Comparison of ENCODE assay signal across 8 cellular contexts in the genomic region with DNA sequence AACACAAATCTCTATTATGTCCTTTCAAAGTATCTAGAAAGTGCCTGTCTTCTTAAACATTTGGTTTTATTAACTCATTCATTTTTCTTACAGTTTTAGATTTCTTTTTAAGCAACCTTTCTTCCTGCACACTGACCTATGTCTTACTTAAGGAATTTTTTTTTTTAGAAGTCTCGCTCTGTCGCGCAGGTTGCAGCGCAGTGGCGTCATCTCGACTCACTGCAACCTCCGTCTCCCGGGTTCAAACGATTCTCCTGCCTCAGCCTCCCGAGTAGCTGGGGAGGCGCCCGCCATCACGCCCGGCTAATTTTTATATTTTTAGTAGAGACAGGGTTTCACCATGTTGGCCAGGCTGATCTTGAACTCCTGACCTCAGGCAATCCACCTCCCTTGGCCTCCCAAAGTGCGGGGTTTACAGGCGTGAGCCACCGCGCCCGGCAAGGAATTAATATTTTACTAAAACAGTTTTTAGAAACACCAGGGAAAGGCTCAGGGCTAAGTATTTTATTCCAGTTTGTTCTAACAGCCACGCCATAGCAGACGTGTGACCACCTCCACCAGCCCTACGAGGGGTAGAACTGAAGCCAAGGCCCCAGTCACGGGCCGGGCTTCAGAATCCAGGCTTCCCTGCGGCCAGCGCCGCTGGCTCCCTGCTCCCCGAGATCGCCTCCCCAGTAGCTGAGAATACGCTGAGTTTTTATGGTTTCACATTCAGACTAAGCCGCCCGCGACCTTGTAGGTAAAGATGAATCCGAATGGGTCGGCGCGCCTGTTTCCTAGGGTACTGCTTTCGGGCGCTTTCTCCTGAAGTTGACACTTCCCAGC. TPM values are rescaled to one million over a fixed set of nuclear protein-coding genes. Genes with fewer than 3 reads are reported as not detected.
A peak's percentile ranks its signal among the peaks of the same experiment; 100 is the strongest.
DNase-seq lines count a peak whose midpoint lies in the region; ATAC-seq lines count a peak whose summit lies in the region.

No MANE protein-coding gene starts in this region.

- intact Hi-C loops in activated T-helper 1 cell treated with anti-CD3 and anti-CD28 coated beads, Interleukin-12 subunit alpha, Interleukin-12 subunit beta, Interleukin-2, Interleukin-4 antibody, amounts not matched to agents 30 ng/mL and 10 ng/mL and 1 ng/mL, durations not matched to agents 14 hours and 24 hours and 36 hours (cut with micrococcal nuclease): loop anchor here (1.0 to 5.0 kb wide), 5 partner anchors 18 to 1119 kb away; a partner anchor contains a TSS
- intact Hi-C loops in posterior vena cava (cut with DNase I): no loop called here

- H3K9me3 Mint-ChIP-seq in activated T-helper 1 cell treated with anti-CD3 and anti-CD28 coated beads, Interleukin-12 subunit alpha, Interleukin-12 subunit beta, Interleukin-2, Interleukin-4 antibody, amounts not matched to agents 30 ng/mL and 10 ng/mL and 1 ng/mL, durations not matched to agents 14 hours and 24 hours and 36 hours: no peaks in the 10 kb centered on the region

- peaks cover 29% of the 10 kb centered on the region for H3K4me1 Mint-ChIP-seq in activated T-helper 1 cell treated with anti-CD3 and anti-CD28 coated beads, Interleukin-12 subunit alpha, Interleukin-12 subunit beta, Interleukin-2, Interleukin-4 antibody, amounts not matched to agents 30 ng/mL and 10 ng/mL and 1 ng/mL, durations not matched to agents 14 hours and 24 hours and 36 hours (ENCODE audit: low read depth)

- peak; percentile 28 for ATAC-seq in HG02852 (IDR thresholded peaks at IDR 0.05; ENCODE audit: unreplicated experiment)

- H3K4me3 Mint-ChIP-seq in activated T-helper 1 cell treated with anti-CD3 and anti-CD28 coated beads, Interleukin-12 subunit alpha, Interleukin-12 subunit beta, Interleukin-2, Interleukin-4 antibody, amounts not matched to agents 30 ng/mL and 10 ng/mL and 1 ng/mL, durations not matched to agents 14 hours and 24 hours and 36 hours: peak overlapping the region; percentile 88

- DNase-seq in NCI-H1436 (lab: John Stamatoyannopoulos, UW) (peak; percentile 6), NCI-H1436 treated with DMSO at 0.1 percent for 48 hours (lab: John Stamatoyannopoulos, UW) (no peak), NCI-H774 (lab: John Stamatoyannopoulos, UW) (peak; percentile 18), glomerular visceral epithelial cell (ENCODE audit: extremely low spot score) (peak; percentile 59), posterior vena cava (ENCODE audit: low spot score) (peak; percentile 79), NCI-H524 (lab: John Stamatoyannopoulos, UW) (no peak)
- DNase-seq in activated T-helper 1 cell treated with anti-CD3 and anti-CD28 coated beads, Interleukin-12 subunit alpha, Interleukin-12 subunit beta, Interleukin-2, Interleukin-4 antibody, amounts not matched to agents 30 ng/mL and 10 ng/mL and 1 ng/mL, durations not matched to agents 14 hours and 24 hours and 36 hours (ENCODE audit: low spot score): peak; percentile 19

- H3K36me3 Mint-ChIP-seq in activated T-helper 1 cell treated with anti-CD3 and anti-CD28 coated beads, Interleukin-12 subunit alpha, Interleukin-12 subunit beta, Interleukin-2, Interleukin-4 antibody, amounts not matched to agents 30 ng/mL and 10 ng/mL and 1 ng/mL, durations not matched to agents 14 hours and 24 hours and 36 hours (ENCODE audit: low read depth): peaks cover 18% of the 10 kb centered on the region

- peak overlapping the region; percentile 97 for H3K27ac Mint-ChIP-seq in activated T-helper 1 cell treated with anti-CD3 and anti-CD28 coated beads, Interleukin-12 subunit alpha, Interleukin-12 subunit beta, Interleukin-2, Interleukin-4 antibody, amounts not matched to agents 30 ng/mL and 10 ng/mL and 1 ng/mL, durations not matched to agents 14 hours and 24 hours and 36 hours

- no peaks in the 10 kb centered on the region for H3K27me3 Mint-ChIP-seq in activated T-helper 1 cell treated with anti-CD3 and anti-CD28 coated beads, Interleukin-12 subunit alpha, Interleukin-12 subunit beta, Interleukin-2, Interleukin-4 antibody, amounts not matched to agents 30 ng/mL and 10 ng/mL and 1 ng/mL, durations not matched to agents 14 hours and 24 hours and 36 hours (ENCODE audit: insufficient read depth)

RNA-seq across cellular contexts. Expression of a gene that starts 0.9 kb away (rescaled TPM):
- total RNA-seq in activated T-helper 1 cell treated with anti-CD3 and anti-CD28 coated beads, Interleukin-12 subunit alpha, Interleukin-12 subunit beta, Interleukin-2, Interleukin-4 antibody, amounts not matched to agents 30 ng/mL and 10 ng/mL and 1 ng/mL, durations not matched to agents 14 hours and 24 hours and 36 hours: 179 and 194 TPM in 2 replicates
- 10 to 100 TPM; 74.9 to 77.5 TPM for total RNA-seq in posterior vena cava

RNA-seq across cellular contexts. Expression of a gene that starts 17.6 kb away (rescaled TPM):
- total RNA-seq in activated T-helper 1 cell treated with anti-CD3 and anti-CD28 coated beads, Interleukin-12 subunit alpha, Interleukin-12 subunit beta, Interleukin-2, Interleukin-4 antibody, amounts not matched to agents 30 ng/mL and 10 ng/mL and 1 ng/mL, durations not matched to agents 14 hours and 24 hours and 36 hours: 3.7 and 6.5 TPM in 2 replicates
- total RNA-seq in posterior vena cava: 10 to 100 TPM in 1 of 2 donors, 1 to 10 TPM in 1; 7.9 to 12.8 TPM

Comparison
In these comparisons a context has a peak if more than half of its experiments do, and no peak if none do; other contexts are left out.
1. DNase-seq: peak in NCI-H1436 (single experiment), NCI-H774 (single experiment), activated T-helper 1 cell treated with anti-CD3 and anti-CD28 coated beads, Interleukin-12 subunit alpha, Interleukin-12 subunit beta, Interleukin-2, Interleukin-4 antibody, amounts not matched to agents 30 ng/mL and 10 ng/mL and 1 ng/mL, durations not matched to agents 14 hours and 24 hours and 36 hours (single experiment), glomerular visceral epithelial cell (single experiment) and posterior vena cava (single experiment); none in NCI-H1436 treated with DMSO at 0.1 percent for 48 hours (single experiment) and NCI-H524 (0 of 2).